8 cellular contexts compared by ENCODE assay signal in genomic region chr19:18418725-18419194, GRCh38. TPM values are rescaled to one million over a fixed set of nuclear protein-coding genes. Genes with fewer than 3 reads are reported as not detected.
DNase-seq lines count a peak whose midpoint lies in the region; ATAC-seq and TF ChIP-seq lines count a peak whose summit lies in the region.

No MANE protein-coding gene starts in this region.

- peak overlapping the region; percentile 58 for H2AFZ ChIP-seq in hepatocyte

- H4K20me1 ChIP-seq in hepatocyte (ENCODE audit: insufficient read depth, poor library complexity, severe bottlenecking): peaks cover 27% of the 10 kb centered on the region

- H3K9me3 ChIP-seq in HUES6 (ENCODE audit: control insufficient read depth, insufficient read depth, low read depth, low read length) (no peaks in the 10 kb centered on the region), hepatocyte (ENCODE audit: low read depth) (no peaks in the 10 kb centered on the region), skeletal muscle tissue (ENCODE audit: control insufficient read depth in 3 of 3, low read length in 3 of 3) (no peaks in the 10 kb centered on the region)

- H3K27me3 Mint-ChIP-seq in activated naive CD8-positive, alpha-beta T cell treated with anti-CD3 and anti-CD28 coated beads, Interleukin-2, amount 50 U/mL, for 24 hours: peaks cover 30% of the 10 kb centered on the region

- no peak overlapping the region for H3K27ac ChIP-seq in HUES6 (ENCODE audit: low read depth, low read length)
- peak overlapping the region; percentile 99 for H3K27ac ChIP-seq in hepatocyte
- peak overlapping the region; percentile 95 for H3K27ac ChIP-seq in skeletal muscle tissue (ENCODE audit: low read depth, low read length)

- peaks cover 45% of the 10 kb centered on the region for H3K79me2 ChIP-seq in hepatocyte

- H3K4me1 Mint-ChIP-seq in activated naive CD8-positive, alpha-beta T cell treated with anti-CD3 and anti-CD28 coated beads, Interleukin-2, amount 50 U/mL, for 24 hours: peaks cover 79% of the 10 kb centered on the region

- DNase-seq in GF-D8 (lab: John Stamatoyannopoulos, UW) (peak; percentile 57), hepatocyte (ENCODE audit: low spot score) (no peak), DMS 273 treated with DMSO at 0.1 percent for 48 hours (lab: John Stamatoyannopoulos, UW) (no peak), SHP77 treated with DMSO at 0.1 percent for 48 hours (lab: John Stamatoyannopoulos, UW) (no peak)
- DNase-seq in activated naive CD8-positive, alpha-beta T cell treated with anti-CD3 and anti-CD28 coated beads, Interleukin-2, amount 50 U/mL, for 24 hours: no peak

- H3K36me3 ChIP-seq in HUES6 (ENCODE audit: control insufficient read depth, insufficient read depth, low read length) (no peaks in the 10 kb centered on the region), hepatocyte (replicated peaks; ENCODE audit: insufficient read depth, low read depth) (no peaks in the 10 kb centered on the region), skeletal muscle tissue (ENCODE audit: control insufficient read depth in 3 of 3, insufficient read depth in 3 of 3, low read length in 3 of 3) (no peaks in the 10 kb centered on the region)

- H3K4me3 ChIP-seq in HUES6 (ENCODE audit: low read depth, low read length) (peak overlapping the region; percentile 54), hepatocyte (peak overlapping the region; percentile 42), skeletal muscle tissue (ENCODE audit: low read length in 3 of 3) (peak overlapping the region; percentile 59 to 79 (median 69))

- H3K9me2 ChIP-seq in hepatocyte (replicated peaks; ENCODE audit: insufficient read depth): no peaks in the 10 kb centered on the region

- peak overlapping the region; percentile 91 for H3K4me2 ChIP-seq in hepatocyte

- H3K36me3 Mint-ChIP-seq in activated naive CD8-positive, alpha-beta T cell treated with anti-CD3 and anti-CD28 coated beads, Interleukin-2, amount 50 U/mL, for 24 hours (ENCODE audit: low read depth): peaks cover 6% of the 10 kb centered on the region

- peak overlapping the region; percentile 92 for H3K4me3 Mint-ChIP-seq in activated naive CD8-positive, alpha-beta T cell treated with anti-CD3 and anti-CD28 coated beads, Interleukin-2, amount 50 U/mL, for 24 hours

- H3K9me3 Mint-ChIP-seq in activated naive CD8-positive, alpha-beta T cell treated with anti-CD3 and anti-CD28 coated beads, Interleukin-2, amount 50 U/mL, for 24 hours: no peaks in the 10 kb centered on the region

- ATAC-seq in activated naive CD8-positive, alpha-beta T cell treated with anti-CD3 and anti-CD28 coated beads, Interleukin-2, amount 50 U/mL, for 24 hours: peak; percentile 15
- no peak for ATAC-seq in HG03521 (IDR thresholded peaks at IDR 0.05; ENCODE audit: unreplicated experiment)

- no peak for TF ChIP-seq CTCF in hepatocyte (IDR thresholded peaks at IDR 0.05; ENCODE audit: poor library complexity)

- H3K27ac Mint-ChIP-seq in activated naive CD8-positive, alpha-beta T cell treated with anti-CD3 and anti-CD28 coated beads, Interleukin-2, amount 50 U/mL, for 24 hours: peak overlapping the region; percentile 80

- H3K27me3 ChIP-seq in HUES6 (ENCODE audit: control insufficient read depth, insufficient read depth, low read length) (peaks cover 28% of the 10 kb centered on the region), hepatocyte (no peaks in the 10 kb centered on the region), skeletal muscle tissue (ENCODE audit: control insufficient read depth in 3 of 3, insufficient read depth in 3 of 3, low read length in 3 of 3) (peaks cover 7 to 30% (median 29%) of the 10 kb centered on the region in 3 donors)

- WGBS in hepatocyte (ENCODE audit: low lambda C conversion rate, missing lambda C conversion rate): 18% methylated on average over 30 of the region's 30 CpGs

- H3K9ac ChIP-seq in HUES6 (ENCODE audit: low read length): peak overlapping the region; percentile 31
- H3K9ac ChIP-seq in skeletal muscle tissue (ENCODE audit: low read depth in 1 of 3, low read length in 3 of 3): peak overlapping the region; percentile 48 to 77 (median 68)

- peaks cover 41% of the 10 kb centered on the region for H3K4me1 ChIP-seq in HUES6 (ENCODE audit: control insufficient read depth, insufficient read depth, low read length)
- peaks cover 56% of the 10 kb centered on the region for H3K4me1 ChIP-seq in hepatocyte (ENCODE audit: insufficient read depth)
- peaks cover 60 to 70% (median 66%) of the 10 kb centered on the region in 3 donors for H3K4me1 ChIP-seq in skeletal muscle tissue (ENCODE audit: control insufficient read depth in 3 of 3, insufficient read depth in 3 of 3, low read length in 3 of 3)

RNA-seq across cellular contexts. Expression of gene SSBP4, which starts 0.4 kb away (rescaled TPM):
- total RNA-seq in hepatocyte: 55.8 and 72.6 TPM in 2 replicates
- 156 and 169 TPM in 2 replicates for polyA plus RNA-seq in hepatocyte
- 79.3 TPM for total RNA-seq in skeletal muscle tissue

RNA-seq across cellular contexts. Expression of gene ISYNA1, which starts 19.2 kb away (rescaled TPM):
- total RNA-seq in hepatocyte (51.5 and 54.9 TPM in 2 replicates), skeletal muscle tissue (86.6 TPM)
- 144 and 188 TPM in 2 replicates for polyA plus RNA-seq in hepatocyte

RNA-seq across cellular contexts. Expression of gene LRRC25, which starts 21.3 kb away (rescaled TPM):
- 0.16 TPM in 1 of 2 replicates, not detected in the other for total RNA-seq in hepatocyte
- polyA plus RNA-seq in hepatocyte: 0.36 and 1.5 TPM in 2 replicates
- 2.1 TPM for total RNA-seq in skeletal muscle tissue

RNA-seq across cellular contexts. Expression of gene GDF15, which starts 32.8 kb away (rescaled TPM):
- total RNA-seq in hepatocyte (106 and 123 TPM in 2 replicates), skeletal muscle tissue (1.0 TPM)
- polyA plus RNA-seq in hepatocyte: 175 and 185 TPM in 2 replicates
